Comparison of ENCODE assay signal across 11 cellular contexts in the genomic region with DNA sequence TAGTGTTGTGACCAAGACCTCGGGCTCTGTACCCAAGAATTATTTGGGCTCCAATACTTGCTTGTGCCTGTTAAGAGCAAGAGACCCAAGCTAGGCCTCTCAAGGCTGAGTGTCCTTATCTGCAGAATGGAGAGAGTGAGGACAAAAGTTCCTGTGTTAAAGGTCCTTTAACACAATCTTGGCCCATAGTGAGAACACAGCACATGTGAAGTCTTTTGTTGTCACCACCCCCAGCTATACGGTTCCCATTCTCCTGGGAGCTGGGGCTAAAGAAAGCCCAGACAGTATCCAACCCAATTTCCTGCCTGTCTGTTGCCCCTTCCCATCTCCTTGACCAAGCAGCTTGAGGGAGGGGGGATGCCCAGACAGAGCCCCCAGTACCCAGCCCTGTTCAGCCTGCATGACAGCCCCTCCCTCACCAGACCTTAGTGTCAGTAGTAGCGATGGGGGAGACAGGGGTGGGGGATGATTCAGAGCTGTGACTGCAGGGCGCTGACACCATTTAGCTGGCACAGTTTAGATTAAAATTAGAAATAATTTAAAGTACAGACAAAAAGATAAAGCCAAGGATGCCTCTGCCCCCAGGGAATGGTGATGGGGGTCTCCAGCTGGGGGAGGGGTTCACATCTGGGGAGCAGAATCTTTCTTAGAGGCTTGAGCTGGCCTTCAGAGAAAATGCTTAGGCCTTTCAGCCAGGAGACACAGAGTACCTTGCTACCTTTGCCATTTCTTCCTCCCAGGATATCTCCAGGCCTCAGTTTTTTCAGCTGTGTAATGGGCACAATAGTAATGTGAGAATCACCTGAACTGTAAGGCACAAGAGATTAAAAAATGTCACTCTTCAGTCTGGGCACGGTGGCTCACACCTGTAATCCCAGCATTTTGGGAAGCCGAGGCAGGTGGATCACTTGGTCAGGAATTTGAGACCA. TPM values are rescaled to one million over a fixed set of nuclear protein-coding genes. Genes with fewer than 3 reads are reported as not detected.
DNase-seq lines count a peak whose midpoint lies in the region; ATAC-seq and TF ChIP-seq lines count a peak whose summit lies in the region.
"Had no signal": no experiment of that assay in that cellular context is flagged by ENCODE, and none has a peak within 500 bp of the region (broad histone marks: within the 10 kb centered on the region; RNA-seq: fewer than 3 reads in every experiment).

No MANE protein-coding gene starts in this region.

- no peak for DNase-seq in stimulated activated naive CD8-positive, alpha-beta T cell treated with anti-CD3 and anti-CD28 coated beads, Interleukin-15, Interleukin-2, amounts not matched to agents 100 U/mL and 50 U/mL, for 24 hours
- DNase-seq in adipocyte (ENCODE audit: low read depth) (peak; percentile 12), mesothelial cell of epicardium (ENCODE audit: low spot score in 2 of 2, unreplicated experiment in 2 of 2) (no peak), upper lobe of right lung (no peak), AG08396 (ENCODE audit: low spot score) (no peak)
- DNase-seq in activated effector memory CD4-positive, alpha-beta T cell treated with anti-CD3 and anti-CD28 coated beads, Interleukin-2, amount 50 U/mL, for 16 hours: no peak
- DNase-seq: MV-4-11, psoas muscle, SHP77 had no signal

- H3K36me3 ChIP-seq in adipocyte (ENCODE audit: control insufficient read depth, insufficient read depth, low read length, severe bottlenecking) (no peaks in the 10 kb centered on the region), upper lobe of right lung (no peaks in the 10 kb centered on the region)

- H3K9me3 ChIP-seq in adipocyte (ENCODE audit: control insufficient read depth, low read length) (no peaks in the 10 kb centered on the region), upper lobe of right lung (no peaks in the 10 kb centered on the region)
- H3K9me3 ChIP-seq: psoas muscle had no signal

- no peaks in the 10 kb centered on the region for H3K9me3 Mint-ChIP-seq in stimulated activated naive CD8-positive, alpha-beta T cell treated with anti-CD3 and anti-CD28 coated beads, Interleukin-15, Interleukin-2, amounts not matched to agents 100 ng/mL and 50 ng/mL, for 24 hours
- H3K9me3 Mint-ChIP-seq in mesothelial cell of epicardium: no peaks in the 10 kb centered on the region

- H3K4me3 ChIP-seq in adipocyte (ENCODE audit: low read length): peak overlapping the region; percentile 89
- peak overlapping the region; percentile 82 for H3K4me3 ChIP-seq in upper lobe of right lung

- no peak for ATAC-seq in stimulated activated naive CD8-positive, alpha-beta T cell treated with anti-CD3 and anti-CD28 coated beads, Interleukin-15, Interleukin-2, amounts not matched to agents 100 U/mL and 50 U/mL, for 24 hours
- ATAC-seq in upper lobe of right lung (no peak), HG03139 (IDR thresholded peaks at IDR 0.05; ENCODE audit: unreplicated experiment) (no peak)
- ATAC-seq: psoas muscle had no signal

- H3K27me3 Mint-ChIP-seq in stimulated activated naive CD8-positive, alpha-beta T cell treated with anti-CD3 and anti-CD28 coated beads, Interleukin-15, Interleukin-2, amounts not matched to agents 100 ng/mL and 50 ng/mL, for 24 hours: peaks cover 5% of the 10 kb centered on the region
- peaks cover 18% of the 10 kb centered on the region for H3K27me3 Mint-ChIP-seq in mesothelial cell of epicardium (ENCODE audit: low read depth)

- H3K27me3 ChIP-seq in adipocyte (replicated peaks; ENCODE audit: control insufficient read depth, insufficient read depth, low read length) (no peaks in the 10 kb centered on the region), upper lobe of right lung (no peaks in the 10 kb centered on the region)

- peak overlapping the region; percentile 75 for H3K9ac ChIP-seq in adipocyte (ENCODE audit: low read length)

- intact Hi-C loops in upper lobe of right lung (cut with DNase I): no loop called here

- H3K27ac ChIP-seq in upper lobe of right lung: peak overlapping the region; percentile 90
- H3K27ac ChIP-seq: psoas muscle had no signal

- H3K4me3 Mint-ChIP-seq in stimulated activated naive CD8-positive, alpha-beta T cell treated with anti-CD3 and anti-CD28 coated beads, Interleukin-15, Interleukin-2, amounts not matched to agents 100 ng/mL and 50 ng/mL, for 24 hours: peak overlapping the region; percentile 88
- H3K4me3 Mint-ChIP-seq in mesothelial cell of epicardium: peak overlapping the region; percentile 70

- TF ChIP-seq CTCF in mesothelial cell of epicardium (IDR thresholded peaks at IDR 0.05; ENCODE audit: unreplicated experiment): no peak
- TF ChIP-seq CTCF in upper lobe of right lung (IDR thresholded peaks at IDR 0.05): no peak

- H3K4me1 Mint-ChIP-seq in stimulated activated naive CD8-positive, alpha-beta T cell treated with anti-CD3 and anti-CD28 coated beads, Interleukin-15, Interleukin-2, amounts not matched to agents 100 ng/mL and 50 ng/mL, for 24 hours (ENCODE audit: low read depth): peaks cover 34% of the 10 kb centered on the region
- peaks cover 33% of the 10 kb centered on the region for H3K4me1 Mint-ChIP-seq in mesothelial cell of epicardium

- no peaks in the 10 kb centered on the region for H3K36me3 Mint-ChIP-seq in stimulated activated naive CD8-positive, alpha-beta T cell treated with anti-CD3 and anti-CD28 coated beads, Interleukin-15, Interleukin-2, amounts not matched to agents 100 ng/mL and 50 ng/mL, for 24 hours (ENCODE audit: low read depth)
- no peaks in the 10 kb centered on the region for H3K36me3 Mint-ChIP-seq in mesothelial cell of epicardium

- H3K4me1 ChIP-seq in adipocyte (ENCODE audit: control insufficient read depth, insufficient read depth, low read length) (peaks cover 46% of the 10 kb centered on the region), upper lobe of right lung (peaks cover 66% of the 10 kb centered on the region)

- H3K27ac Mint-ChIP-seq in stimulated activated naive CD8-positive, alpha-beta T cell treated with anti-CD3 and anti-CD28 coated beads, Interleukin-15, Interleukin-2, amounts not matched to agents 100 ng/mL and 50 ng/mL, for 24 hours: peak overlapping the region; percentile 50
- peak overlapping the region; percentile 32 for H3K27ac Mint-ChIP-seq in mesothelial cell of epicardium

RNA-seq across cellular contexts. Expression of gene PRKCD, which starts 2.7 kb away (rescaled TPM):
- total RNA-seq in mesothelial cell of epicardium (15.2 to 17.0 TPM (median 16.1 TPM) in 3 replicates), upper lobe of right lung (78.4 TPM)

RNA-seq across cellular contexts. Expression of gene RFT1, which starts 33.5 kb away (rescaled TPM):
- total RNA-seq in mesothelial cell of epicardium (27.7 to 30.4 TPM (median 28.3 TPM) in 3 replicates), upper lobe of right lung (20.6 TPM)
